In the genomic region with DNA sequence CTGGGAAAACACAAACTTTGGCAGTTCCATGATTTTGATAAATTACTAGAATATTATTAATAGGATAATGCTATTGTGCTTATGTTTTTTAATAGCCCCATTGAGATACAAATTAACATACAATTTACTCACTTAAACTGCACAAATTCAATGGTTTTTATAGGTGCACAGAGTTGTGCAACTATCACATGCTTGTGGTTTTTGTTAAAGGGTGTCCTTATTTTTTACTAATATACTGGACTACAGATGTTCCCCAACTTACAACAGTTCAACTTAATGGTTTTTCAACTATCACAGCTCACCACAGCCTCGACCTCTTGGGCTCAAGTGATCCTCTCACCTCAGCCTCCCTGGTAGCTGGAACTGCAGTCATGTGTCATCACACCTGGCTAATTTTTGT, we compare ENCODE assay signal across 19 cellular contexts.
A peak's percentile ranks its signal among the peaks of the same experiment; 100 is the strongest.
DNase-seq lines count a peak whose midpoint lies in the region; ATAC-seq, FAIRE-seq and TF ChIP-seq lines count a peak whose summit lies in the region.
"Had no signal": no experiment of that assay in that cellular context is flagged by ENCODE, and none has a peak within 500 bp of the region (broad histone marks: within the 10 kb centered on the region; RNA-seq: fewer than 3 reads in every experiment).

No MANE protein-coding gene starts in this region.

- ATAC-seq in HG03439 (IDR thresholded peaks at IDR 0.05; ENCODE audit: unreplicated experiment) (no peak), pancreas (no peak), GM21447 (IDR thresholded peaks at IDR 0.05; ENCODE audit: unreplicated experiment) (no peak), GM18873 (IDR thresholded peaks at IDR 0.05; ENCODE audit: low FRiP score, unreplicated experiment) (no peak)
- ATAC-seq: CD8-positive, alpha-beta T cell; K562 had no signal

- TF ChIP-seq POLR2A in NB4 (IDR thresholded peaks at IDR 0.05; ENCODE audit: extremely low read depth, insufficient read length) = no peak

- intact Hi-C loops in pancreas (cut with DNase I) = no loop called here

- H3K4me3 ChIP-seq in NB4 (ENCODE audit: low read depth, low read length) (no peak overlapping the region), fibroblast of villous mesenchyme (ENCODE audit: low read depth, low read length) (no peak overlapping the region), pancreas (no peak overlapping the region)
- H3K4me3 ChIP-seq: BLaER1 treated with 17β-estradiol and CSF1 and Interleukin-3, amounts not matched to agents 10 nM and 100 nM; HAP-1; K562 had no signal

- DNase-seq in EH (ENCODE audit: low read depth) = peak; percentile 5
- peak; percentile 2 for DNase-seq in NB4 (ENCODE audit: low read depth)
- DNase-seq in fibroblast of villous mesenchyme (ENCODE audit: low read depth) = peak; percentile 55
- no peak for DNase-seq in pancreas
- DNase-seq: ACHN; CD8-positive, alpha-beta T cell; COR-L47; DMS 273 treated with DMSO at 0.1 percent for 48 hours; DMS53; GDM1 had no signal

- H3K27ac ChIP-seq in pancreas = no peak overlapping the region
- H3K27ac ChIP-seq: BLaER1 treated with 17β-estradiol and CSF1 and Interleukin-3, amounts not matched to agents 10 nM and 100 nM; HL-60 had no signal

- H3K9me3 ChIP-seq in pancreas = no peaks in the 10 kb centered on the region
- H3K9me3 ChIP-seq: BLaER1 treated with 17β-estradiol and CSF1 and Interleukin-3, amounts not matched to agents 10 nM and 100 nM; HAP-1 had no signal

- 88 to 96% methylated on average over 1 of the region's 1 CpG for WGBS in pancreas, 2 donors

- no peaks in the 10 kb centered on the region for H3K27me3 ChIP-seq in pancreas
- H3K27me3 ChIP-seq: BLaER1 treated with 17β-estradiol and CSF1 and Interleukin-3, amounts not matched to agents 10 nM and 100 nM had no signal

- no peaks in the 10 kb centered on the region for H3K36me3 ChIP-seq in pancreas
- H3K36me3 ChIP-seq: HAP-1 had no signal

- no peaks in the 10 kb centered on the region for H3K4me1 ChIP-seq in pancreas
- H3K4me1 ChIP-seq: BLaER1 treated with 17β-estradiol and CSF1 and Interleukin-3, amounts not matched to agents 10 nM and 100 nM; HAP-1 had no signal

- no peak for FAIRE-seq in pancreas (lab: Jason Lieb, UNC)
- FAIRE-seq: A204.1, GM12892, K562 had no signal

- TF ChIP-seq CTCF in NB4 (IDR thresholded peaks at IDR 0.05; ENCODE audit: low read depth, low read length) = no peak
- no peak for TF ChIP-seq CTCF in fibroblast of villous mesenchyme (IDR thresholded peaks at IDR 0.05; ENCODE audit: insufficient read depth, low read depth, low read length)
- no peak for TF ChIP-seq CTCF in pancreas (IDR thresholded peaks at IDR 0.05)

Comparison
In these comparisons a context has a peak if more than half of its experiments do, and no peak if none do; other contexts are left out.
1. DNase-seq: peak in EH (single experiment), NB4 (single experiment) and fibroblast of villous mesenchyme (single experiment); none in pancreas (0 of 6).